ENCODE assay signal across 24 cellular contexts in the genomic region with DNA sequence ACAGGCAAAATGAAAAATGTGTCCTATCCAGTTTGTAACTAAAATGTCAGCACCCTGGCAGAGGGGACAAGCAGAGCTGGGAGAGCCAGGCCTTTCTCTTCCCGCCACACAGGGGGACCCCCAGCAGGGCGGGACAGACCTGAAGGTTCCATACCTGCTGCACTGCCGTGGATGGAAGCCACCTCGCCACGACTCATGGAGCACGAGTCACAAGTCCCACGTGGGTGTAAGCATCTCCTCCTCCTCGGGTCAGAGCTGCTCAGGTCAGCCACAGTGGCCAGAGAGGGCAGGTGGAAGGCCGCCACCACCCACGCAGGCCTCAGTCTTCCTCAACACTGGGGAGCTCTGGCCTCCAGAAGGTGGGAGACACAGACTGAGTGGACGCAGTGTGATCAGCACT. TPM values are rescaled to one million over a fixed set of nuclear protein-coding genes. Genes with fewer than 3 reads are reported as not detected.
"Had no signal": no experiment of that assay in that cellular context is flagged by ENCODE, and none has a peak within 500 bp of the region (broad histone marks: within the 10 kb centered on the region; RNA-seq: fewer than 3 reads in every experiment).

No MANE protein-coding gene starts in this region.

- H3K4me3 ChIP-seq: body of pancreas, coronary artery, left lung, tibial artery had no signal

- H3K36me3 Mint-ChIP-seq: activated naive CD8-positive, alpha-beta T cell treated with anti-CD3 and anti-CD28 coated beads, Interleukin-2, amount 10 ng/mL, durations not matched to agents 7 days and 5 days had no signal

- H3K4me1 Mint-ChIP-seq: activated naive CD8-positive, alpha-beta T cell treated with anti-CD3 and anti-CD28 coated beads, Interleukin-2, amount 10 ng/mL, durations not matched to agents 7 days and 5 days; central memory CD8-positive, alpha-beta T cell; nephron; stimulated activated naive B cell treated with anti-CD40 and anti-IgM and Interleukin-4, amounts not matched to agents 10 μg/mL and 1 μg/mL and 100 μg/mL, for 72 hours had no signal

- FAIRE-seq: frontal cortex, kidney had no signal

- H3K36me3 ChIP-seq: left lung, tibial artery had no signal

- H3K9me3 Mint-ChIP-seq: activated naive CD8-positive, alpha-beta T cell treated with anti-CD3 and anti-CD28 coated beads, Interleukin-2, amount 10 ng/mL, durations not matched to agents 7 days and 5 days; activated T-helper 1 cell treated with anti-CD3 and anti-CD28 coated beads, Interleukin-12 subunit alpha, Interleukin-12 subunit beta, Interleukin-2, Interleukin-4 antibody, amounts not matched to agents 30 ng/mL and 10 ng/mL and 1 ng/mL, durations not matched to agents 14 hours and 24 hours and 36 hours; central memory CD8-positive, alpha-beta T cell; nephron had no signal

- H3K4me3 Mint-ChIP-seq: activated naive CD8-positive, alpha-beta T cell treated with anti-CD3 and anti-CD28 coated beads, Interleukin-2, amount 10 ng/mL, durations not matched to agents 7 days and 5 days; activated T-helper 1 cell treated with anti-CD3 and anti-CD28 coated beads, Interleukin-12 subunit alpha, Interleukin-12 subunit beta, Interleukin-2, Interleukin-4 antibody, amounts not matched to agents 30 ng/mL and 10 ng/mL and 1 ng/mL, durations not matched to agents 14 hours and 24 hours and 36 hours; central memory CD8-positive, alpha-beta T cell; nephron; stimulated activated naive B cell treated with anti-CD40 and anti-IgM and Interleukin-4, amounts not matched to agents 10 μg/mL and 1 μg/mL and 100 μg/mL, for 72 hours had no signal

- H3K27me3 ChIP-seq: body of pancreas had no signal

- H3K27ac Mint-ChIP-seq: activated naive CD8-positive, alpha-beta T cell treated with anti-CD3 and anti-CD28 coated beads, Interleukin-2, amount 10 ng/mL, durations not matched to agents 7 days and 5 days; activated T-helper 1 cell treated with anti-CD3 and anti-CD28 coated beads, Interleukin-12 subunit alpha, Interleukin-12 subunit beta, Interleukin-2, Interleukin-4 antibody, amounts not matched to agents 30 ng/mL and 10 ng/mL and 1 ng/mL, durations not matched to agents 14 hours and 24 hours and 36 hours; nephron; stimulated activated naive B cell treated with anti-CD40 and anti-IgM and Interleukin-4, amounts not matched to agents 10 μg/mL and 1 μg/mL and 100 μg/mL, for 72 hours had no signal

- ATAC-seq: body of pancreas; left lung; SK-N-SH treated with all-trans-retinoic acid at 6 μM for 48 hours; stimulated activated naive B cell treated with anti-CD40 and anti-IgM and Interleukin-4, amounts not matched to agents 10 μg/mL and 1 μg/mL and 100 μg/mL, for 72 hours had no signal

- H3K4me1 ChIP-seq: left lung, tibial artery had no signal

- H3K9me3 ChIP-seq: body of pancreas, left lung had no signal

- H3K27ac ChIP-seq: body of pancreas, coronary artery, left lung, tibial artery had no signal

- DNase-seq: activated CD4-positive, alpha-beta T cell treated with anti-CD3 and anti-CD28 coated beads, Interleukin-2, amount 50 U/mL, for 4 hours; activated naive CD4-positive, alpha-beta T cell; activated naive CD8-positive, alpha-beta T cell treated with anti-CD3 and anti-CD28 coated beads, Interleukin-2, amount 10 ng/mL, durations not matched to agents 7 days and 5 days; activated T-cell treated with anti-CD3 and anti-CD28 coated beads for 4 hours; body of pancreas; erythroblast; hypothalamus; kidney; midbrain; nucleus accumbens; retina; stimulated activated naive B cell treated with anti-CD40 and anti-IgM and Interleukin-4, amounts not matched to agents 10 μg/mL and 1 μg/mL and 100 μg/mL, for 72 hours; T1000; tibial artery had no signal

RNA-seq across cellular contexts. Expression of a gene that starts 21.0 kb away (rescaled TPM):
- total RNA-seq: activated naive CD8-positive, alpha-beta T cell treated with anti-CD3 and anti-CD28 coated beads, Interleukin-2, amount 10 ng/mL, durations not matched to agents 7 days and 5 days; activated T-helper 1 cell treated with anti-CD3 and anti-CD28 coated beads, Interleukin-12 subunit alpha, Interleukin-12 subunit beta, Interleukin-2, Interleukin-4 antibody, amounts not matched to agents 30 ng/mL and 10 ng/mL and 1 ng/mL, durations not matched to agents 14 hours and 24 hours and 36 hours; kidney; left lung; lung microvascular endothelial cell; subcutaneous adipose tissue; T-helper 1 cell treated with Interleukin-12 subunit alpha and Interleukin-12 subunit beta and Interleukin-4 antibody, amounts not matched to agents 30 ng/mL and 1 ng/mL, for 36 hours had no signal
